15 cellular contexts compared by ENCODE assay signal in the genomic region with DNA sequence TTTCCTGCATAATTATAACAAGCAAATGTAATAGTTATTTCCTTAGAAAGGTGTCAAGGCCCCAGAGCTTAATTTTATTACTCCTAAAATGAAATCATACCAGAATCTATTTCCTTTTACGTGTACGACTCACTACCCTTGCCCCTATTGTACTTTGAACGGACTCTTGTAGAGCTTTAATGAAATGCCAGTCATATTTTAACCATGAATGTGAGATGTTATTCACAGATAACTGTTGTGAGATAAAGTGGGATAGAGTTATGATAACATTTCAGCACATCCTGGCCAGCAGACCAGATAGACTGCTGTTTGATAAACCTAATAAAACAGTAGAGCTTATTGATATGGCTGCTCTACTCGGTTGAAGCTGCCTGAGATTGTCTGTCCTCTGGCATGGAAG.
"Had no signal": no experiment of that assay in that cellular context is flagged by ENCODE, and none has a peak within 500 bp of the region (broad histone marks: within the 10 kb centered on the region; RNA-seq: fewer than 3 reads in every experiment).

No MANE protein-coding gene starts in this region.

- H3K27me3 ChIP-seq: gastrocnemius medialis, thyroid gland had no signal

- H3K9me3 ChIP-seq: gastrocnemius medialis, thyroid gland had no signal

- FAIRE-seq: TTC549 had no signal

- DNase-seq: activated CD4-positive, alpha-beta T cell treated with anti-CD3 and anti-CD28 coated beads, Interleukin-2, amount 50 U/mL, for 48 hours; activated gamma-delta T cell; amygdala; central memory CD4-positive, alpha-beta T cell; erythroblast; gastrocnemius medialis; head of caudate nucleus; naive thymus-derived CD8-positive, alpha-beta T cell; stimulated activated CD4-positive, alpha-beta T cell treated with anti-CD3 and anti-CD28 coated beads, Interleukin-1b, Interleukin-23, amount 100 ng/mL, for 48 hours; stimulated activated CD8-positive, alpha-beta memory T cell treated with anti-CD3 and anti-CD28 coated beads, Interleukin-4, amount 100 ng/mL, for 48 hours; stimulated activated naive CD4-positive, alpha-beta T cell; thyroid gland had no signal

- H3K36me3 ChIP-seq: gastrocnemius medialis, thyroid gland had no signal

- H3K27ac ChIP-seq: coronary artery, gastrocnemius medialis, parathyroid adenoma, thyroid gland had no signal

- H3K4me1 ChIP-seq: gastrocnemius medialis, parathyroid adenoma, thyroid gland had no signal

- H3K4me3 ChIP-seq: coronary artery, gastrocnemius medialis, thyroid gland had no signal
